ENCODE assay signal across 8 cellular contexts in genomic region chr7:102432476-102433318, GRCh38. TPM values are rescaled to one million over a fixed set of nuclear protein-coding genes. Genes with fewer than 3 reads are reported as not detected.
DNase-seq lines count a peak whose midpoint lies in the region; ATAC-seq, FAIRE-seq and TF ChIP-seq lines count a peak whose summit lies in the region.

No MANE protein-coding gene starts in this region.

- peaks cover 31% of the 10 kb centered on the region for H3K4me1 Mint-ChIP-seq in chondrocyte (ENCODE audit: low read depth)

- peaks cover 7% of the 10 kb centered on the region for H3K4me1 ChIP-seq in mesendoderm (ENCODE audit: control insufficient read depth, low read depth, low read length)

- H2BK15ac ChIP-seq in mesendoderm (replicated peaks; ENCODE audit: low read depth): peak overlapping the region; percentile 21

- ATAC-seq in GM21786 (IDR thresholded peaks at IDR 0.05; ENCODE audit: unreplicated experiment): peak; percentile 24

- no peak overlapping the region for H2BK5ac ChIP-seq in mesendoderm (ENCODE audit: low read length)

- H3K27me3 ChIP-seq in mesendoderm (ENCODE audit: insufficient read depth, low read length, poor library complexity): no peaks in the 10 kb centered on the region

- peak; percentile 68 for DNase-seq in GM12865 (ENCODE audit: low read depth)
- peak; percentile 8 for DNase-seq in NCI-H1694 treated with DMSO at 0.1 percent for 48 hours (lab: John Stamatoyannopoulos, UW)
- no peak for DNase-seq in chondrocyte (ENCODE audit: low spot score)
- DNase-seq in mesendoderm: no peak
- no peak for DNase-seq in urothelium cell line (ENCODE audit: low spot score)
- DNase-seq in globus pallidus (ENCODE audit: low spot score): no peak
- no peak for DNase-seq in NOMO-1 treated with DMSO at 0.1 percent for 48 hours (lab: John Stamatoyannopoulos, UW; ENCODE audit: unreplicated experiment)

- peak overlapping the region; percentile 90 for H2BK120ac ChIP-seq in mesendoderm (ENCODE audit: low read depth, low read length)

- H2AK5ac ChIP-seq in mesendoderm (ENCODE audit: low read length): no peak overlapping the region

- peak overlapping the region; percentile 84 for H3K56ac ChIP-seq in mesendoderm (ENCODE audit: low read length)

- no peaks in the 10 kb centered on the region for H3K27me3 Mint-ChIP-seq in chondrocyte (ENCODE audit: low read depth)

- WGBS in mesendoderm (ENCODE audit: extremely low coverage, insufficient coverage, low lambda C conversion rate): no CpG with 5 or more reads among the region's 34 CpGs

- no peaks in the 10 kb centered on the region for H3K79me1 ChIP-seq in mesendoderm (ENCODE audit: low read length)

- H3K23ac ChIP-seq in mesendoderm (ENCODE audit: low read length): no peak overlapping the region

- H4K8ac ChIP-seq in mesendoderm (ENCODE audit: low read depth, low read length): peak overlapping the region; percentile 93

- peak overlapping the region; percentile 85 for H3K4me2 ChIP-seq in mesendoderm (ENCODE audit: low read length)

- H3K4me3 Mint-ChIP-seq in chondrocyte (ENCODE audit: unreplicated experiment): peak overlapping the region; percentile 70

- peak; percentile 56 for FAIRE-seq in urothelium cell line (lab: Jason Lieb, UNC)

- H3K9me3 Mint-ChIP-seq in chondrocyte (ENCODE audit: low read depth): no peaks in the 10 kb centered on the region

- H3K36me3 Mint-ChIP-seq in chondrocyte (ENCODE audit: low read depth): peaks cover 5% of the 10 kb centered on the region

- H3K4me3 ChIP-seq in GM12865 (ENCODE audit: low read depth, low read length): peak overlapping the region; percentile 72
- peak overlapping the region; percentile 43 for H3K4me3 ChIP-seq in mesendoderm (ENCODE audit: low read length)

- H3K4ac ChIP-seq in mesendoderm (ENCODE audit: low read depth, low read length): peak overlapping the region; percentile 64

- H4K5ac ChIP-seq in mesendoderm (ENCODE audit: low read length): no peak overlapping the region

- peak overlapping the region; percentile 98 for H3K18ac ChIP-seq in mesendoderm (ENCODE audit: low read length)

- H3K79me2 ChIP-seq in mesendoderm (ENCODE audit: control insufficient read depth, insufficient read depth, low read length): no peaks in the 10 kb centered on the region

- H3K9ac ChIP-seq in mesendoderm (ENCODE audit: low read length): peak overlapping the region; percentile 76

- H3K27ac ChIP-seq in mesendoderm (ENCODE audit: low read depth, low read length): peak overlapping the region; percentile 77

- H3K36me3 ChIP-seq in mesendoderm (ENCODE audit: control insufficient read depth, insufficient read depth, low read length): no peaks in the 10 kb centered on the region

- peak overlapping the region; percentile 81 for H3K27ac Mint-ChIP-seq in chondrocyte (ENCODE audit: unreplicated experiment)

- TF ChIP-seq CTCF in GM12865 (IDR thresholded peaks at IDR 0.05; ENCODE audit: insufficient read depth, low read depth, low read length, missing control alignments) (no peak), chondrocyte (IDR thresholded peaks at IDR 0.05) (no peak)

RNA-seq across cellular contexts. Expression of gene ORAI2, which starts 0.7 kb away (rescaled TPM):
- total RNA-seq in chondrocyte: 47.4 to 55.1 TPM (median 54.0 TPM) in 3 replicates
- polyA plus RNA-seq in mesendoderm (2013, experiment 1 of 2): 17.1 TPM
- 16.6 TPM for polyA plus RNA-seq in mesendoderm (2013, experiment 2 of 2)

RNA-seq across cellular contexts. Expression of gene ALKBH4, which starts 32.0 kb away (rescaled TPM):
- total RNA-seq in chondrocyte: 6.9 to 12.2 TPM (median 9.2 TPM) in 3 replicates
- polyA plus RNA-seq in mesendoderm (2013, experiment 1 of 2): 11.3 TPM
- 11.6 TPM for polyA plus RNA-seq in mesendoderm (2013, experiment 2 of 2)

RNA-seq across cellular contexts. Expression of gene LRWD1, which starts 32.1 kb away (rescaled TPM):
- total RNA-seq in chondrocyte: 16.1 to 18.5 TPM (median 16.7 TPM) in 3 replicates
- polyA plus RNA-seq in mesendoderm (2013, experiment 1 of 2): 12.8 TPM
- 12.5 TPM for polyA plus RNA-seq in mesendoderm (2013, experiment 2 of 2)

RNA-seq across cellular contexts. Expression of gene PRKRIP1, which starts 36.5 kb away (rescaled TPM):
- total RNA-seq in chondrocyte: 23.2 to 25.5 TPM (median 25.3 TPM) in 3 replicates
- polyA plus RNA-seq in mesendoderm (2013, experiment 1 of 2): 15.9 TPM
- 15.6 TPM for polyA plus RNA-seq in mesendoderm (2013, experiment 2 of 2)

RNA-seq across cellular contexts. Expression of gene POLR2J, which starts 46.0 kb away (rescaled TPM):
- total RNA-seq in chondrocyte: 33.1 to 41.0 TPM (median 36.6 TPM) in 3 replicates
- 139 TPM for polyA plus RNA-seq in mesendoderm (2013, experiment 1 of 2)
- 136 TPM for polyA plus RNA-seq in mesendoderm (2013, experiment 2 of 2)

Comparison
In these comparisons a context has a peak if more than half of its experiments do, and no peak if none do; other contexts are left out.
1. DNase-seq: peak in GM12865 (single experiment) and NCI-H1694 treated with DMSO at 0.1 percent for 48 hours (single experiment); none in chondrocyte (single experiment), mesendoderm (single experiment), urothelium cell line (single experiment), globus pallidus (single experiment) and NOMO-1 treated with DMSO at 0.1 percent for 48 hours (single experiment).